ENCODE assay signal across 14 cellular contexts in the genomic region with DNA sequence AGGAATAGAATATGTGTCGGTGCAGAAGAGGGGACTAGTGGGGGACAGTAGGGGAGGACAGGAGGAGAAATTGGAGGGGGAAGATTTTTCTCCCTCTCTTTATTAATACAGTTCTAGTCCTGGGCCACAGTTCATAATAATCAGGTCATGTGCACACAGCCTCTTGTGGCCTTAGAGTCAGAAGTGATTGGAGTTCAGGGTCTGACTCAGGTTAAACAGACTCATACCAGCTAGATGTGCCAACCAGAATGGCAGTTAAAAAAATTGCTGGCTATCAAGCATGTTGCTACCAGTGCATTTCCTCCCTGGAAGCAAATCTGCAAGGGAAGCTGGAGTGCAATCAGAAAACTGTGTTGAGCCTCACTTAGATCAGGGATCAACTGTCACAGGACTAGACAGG.
DNase-seq lines count a peak whose midpoint lies in the region; ATAC-seq and TF ChIP-seq lines count a peak whose summit lies in the region.
"Had no signal": no experiment of that assay in that cellular context is flagged by ENCODE, and none has a peak within 500 bp of the region (broad histone marks: within the 10 kb centered on the region; RNA-seq: fewer than 3 reads in every experiment).

No MANE protein-coding gene starts in this region.

- TF ChIP-seq CTCF in adrenal gland (IDR thresholded peaks at IDR 0.05) (no peak), thyroid gland (IDR thresholded peaks at IDR 0.05) (no peak)

- no peaks in the 10 kb centered on the region for H3K4me1 Mint-ChIP-seq in activated CD4-positive, alpha-beta T cell treated with anti-CD3 and anti-CD28 coated beads for 36 hours
- H3K4me1 Mint-ChIP-seq: stimulated activated memory B cell treated with anti-CD40 and anti-IgM and Interleukin-4, amounts not matched to agents 10 μg/mL and 1 μg/mL and 100 μg/mL, for 72 hours had no signal

- no peak overlapping the region for H3K4me3 Mint-ChIP-seq in activated CD4-positive, alpha-beta T cell treated with anti-CD3 and anti-CD28 coated beads for 36 hours
- H3K4me3 Mint-ChIP-seq: activated CD4-positive, alpha-beta memory T cell treated with anti-CD3 and anti-CD28 coated beads for 36 hours; stimulated activated memory B cell treated with anti-CD40 and anti-IgM and Interleukin-4, amounts not matched to agents 10 μg/mL and 1 μg/mL and 100 μg/mL, for 72 hours had no signal

- POLR2A ChIA-PET in activated CD4-positive, alpha-beta T cell treated with anti-CD3 and anti-CD28 coated beads for 36 hours (lab: Charles Lee), result no interaction called here

- H3K4me1 ChIP-seq in adrenal gland (replicated peaks in 1 of 2) (peaks cover 17 to 18% of the 10 kb centered on the region in 2 donors), thyroid gland (no peaks in the 10 kb centered on the region)
- H3K4me1 ChIP-seq: BLaER1 treated with 17β-estradiol and CSF1 and Interleukin-3, amounts not matched to agents 10 nM and 100 nM; uterus had no signal

- H3K36me3 ChIP-seq in adrenal gland (replicated peaks in 1 of 2) (no peaks in the 10 kb centered on the region), thyroid gland (no peaks in the 10 kb centered on the region)
- H3K36me3 ChIP-seq: BLaER1 treated with 17β-estradiol and CSF1 and Interleukin-3, amounts not matched to agents 10 nM and 100 nM; uterus had no signal

- peak; percentile 15 for ATAC-seq in left ventricle myocardium superior
- ATAC-seq in activated CD4-positive, alpha-beta T cell treated with anti-CD3 and anti-CD28 coated beads for 36 hours, result no peak
- ATAC-seq: K562; stimulated activated memory B cell treated with anti-CD40 and anti-IgM and Interleukin-4, amounts not matched to agents 10 μg/mL and 1 μg/mL and 100 μg/mL, for 72 hours had no signal

- peaks cover 4% of the 10 kb centered on the region for H3K27me3 Mint-ChIP-seq in activated CD4-positive, alpha-beta T cell treated with anti-CD3 and anti-CD28 coated beads for 36 hours
- H3K27me3 Mint-ChIP-seq: stimulated activated memory B cell treated with anti-CD40 and anti-IgM and Interleukin-4, amounts not matched to agents 10 μg/mL and 1 μg/mL and 100 μg/mL, for 72 hours had no signal

- H3K27ac ChIP-seq in adrenal gland (peak overlapping the region in 4 of 5 donors; percentile 9 to 86 (median 58)), thyroid gland (peak overlapping the region; percentile 11 to 43 (median 21))
- H3K27ac ChIP-seq: BLaER1 treated with 17β-estradiol and CSF1 and Interleukin-3, amounts not matched to agents 10 nM and 100 nM had no signal

- H3K27me3 ChIP-seq in adrenal gland, result no peaks in the 10 kb centered on the region
- H3K27me3 ChIP-seq in thyroid gland, result no peaks in the 10 kb centered on the region
- H3K27me3 ChIP-seq: BLaER1 treated with 17β-estradiol and CSF1 and Interleukin-3, amounts not matched to agents 10 nM and 100 nM; dorsolateral prefrontal cortex; uterus had no signal

- WGBS in adrenal gland, 4 donors, result 57 to 71% (median 67%) methylated on average over 1 of the region's 1 CpG
- 74 to 89% methylated on average over 1 of the region's 1 CpG for WGBS in thyroid gland, 2 donors

- H3K4me3 ChIP-seq in adrenal gland, result no peak overlapping the region
- no peak overlapping the region for H3K4me3 ChIP-seq in thyroid gland (replicated peaks in 1 of 3)
- H3K4me3 ChIP-seq: BLaER1 treated with 17β-estradiol and CSF1 and Interleukin-3, amounts not matched to agents 10 nM and 100 nM; dorsolateral prefrontal cortex; K562; uterus had no signal

- no peak for TF ChIP-seq POLR2A in adrenal gland (IDR thresholded peaks at IDR 0.05)
- no peak for TF ChIP-seq POLR2A in thyroid gland (IDR thresholded peaks at IDR 0.05)

- H3K36me3 Mint-ChIP-seq in activated CD4-positive, alpha-beta T cell treated with anti-CD3 and anti-CD28 coated beads for 36 hours (ENCODE audit: low read depth), result no peaks in the 10 kb centered on the region
- H3K36me3 Mint-ChIP-seq: activated CD4-positive, alpha-beta memory T cell treated with anti-CD3 and anti-CD28 coated beads for 36 hours; stimulated activated memory B cell treated with anti-CD40 and anti-IgM and Interleukin-4, amounts not matched to agents 10 μg/mL and 1 μg/mL and 100 μg/mL, for 72 hours had no signal

- no peak overlapping the region for H3K27ac Mint-ChIP-seq in activated CD4-positive, alpha-beta T cell treated with anti-CD3 and anti-CD28 coated beads for 36 hours
- H3K27ac Mint-ChIP-seq: activated CD4-positive, alpha-beta memory T cell treated with anti-CD3 and anti-CD28 coated beads for 36 hours; stimulated activated memory B cell treated with anti-CD40 and anti-IgM and Interleukin-4, amounts not matched to agents 10 μg/mL and 1 μg/mL and 100 μg/mL, for 72 hours had no signal

- no peaks in the 10 kb centered on the region for H3K9me3 Mint-ChIP-seq in activated CD4-positive, alpha-beta T cell treated with anti-CD3 and anti-CD28 coated beads for 36 hours (ENCODE audit: low read depth)
- H3K9me3 Mint-ChIP-seq: activated CD4-positive, alpha-beta memory T cell treated with anti-CD3 and anti-CD28 coated beads for 36 hours; stimulated activated memory B cell treated with anti-CD40 and anti-IgM and Interleukin-4, amounts not matched to agents 10 μg/mL and 1 μg/mL and 100 μg/mL, for 72 hours had no signal

- intact Hi-C loops in adrenal gland (cut with DNase I) (no loop called here), left ventricle myocardium superior (cut with micrococcal nuclease) (no loop called here), thyroid gland (cut with DNase I) (no loop called here)
- intact Hi-C loops in activated CD4-positive, alpha-beta T cell treated with anti-CD3 and anti-CD28 coated beads for 36 hours (cut with DNase I, micrococcal nuclease), result no loop called here

- CTCF ChIA-PET in activated CD4-positive, alpha-beta T cell treated with anti-CD3 and anti-CD28 coated beads for 36 hours (lab: Charles Lee), result interaction anchor here (1.4 kb wide), 1 partner anchor 11 kb away, joined by 5 read pairs; no protein-coding TSS in a partner anchor

- DNase-seq in HT1080 (ENCODE audit: low read depth), result peak; percentile 68
- peak in 2 of 7 donors; percentile 21 to 29 for DNase-seq in adrenal gland
- DNase-seq in left ventricle myocardium superior, result no peak
- no peak for DNase-seq in thyroid gland
- DNase-seq in C1 segment of cervical spinal cord (lab: John Stamatoyannopoulos, UW), result no peak
- DNase-seq in activated CD4-positive, alpha-beta T cell treated with anti-CD3 and anti-CD28 coated beads for 36 hours, result no peak
- DNase-seq in activated gamma-delta T cell treated with Interleukin-2 at 50 U/mL for 16 hours, result no peak
- DNase-seq: activated CD4-positive, alpha-beta memory T cell treated with anti-CD3 and anti-CD28 coated beads for 36 hours; dorsolateral prefrontal cortex; NCI-H1105 had no signal

- no peaks in the 10 kb centered on the region for H3K9me3 ChIP-seq in adrenal gland (replicated peaks in 1 of 3)
- no peaks in the 10 kb centered on the region for H3K9me3 ChIP-seq in thyroid gland
- H3K9me3 ChIP-seq: BLaER1 treated with 17β-estradiol and CSF1 and Interleukin-3, amounts not matched to agents 10 nM and 100 nM; uterus had no signal
